Comparison of ENCODE assay signal across 12 cellular contexts in the genomic region with DNA sequence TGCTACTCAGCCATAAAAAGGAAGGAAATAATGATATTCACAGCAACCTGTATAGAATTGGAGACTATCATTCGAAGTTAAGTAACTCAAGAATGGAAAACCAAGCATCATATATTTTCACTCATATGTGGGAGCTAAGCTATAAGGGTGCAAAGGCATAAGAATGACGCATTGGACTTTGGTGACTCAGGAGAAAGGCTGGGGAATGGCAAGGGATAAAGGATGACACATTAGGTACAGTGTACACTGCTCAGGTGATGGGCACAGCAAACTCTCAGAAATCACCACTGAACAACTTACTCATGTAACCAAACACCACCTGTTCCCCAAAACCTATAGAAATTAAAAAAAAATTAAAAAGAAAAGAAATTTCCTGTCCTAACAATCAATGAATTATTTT. TPM values are rescaled to one million over a fixed set of nuclear protein-coding genes. Genes with fewer than 3 reads are reported as not detected.
DNase-seq lines count a peak whose midpoint lies in the region; ATAC-seq and TF ChIP-seq lines count a peak whose summit lies in the region.
"Had no signal": no experiment of that assay in that cellular context is flagged by ENCODE, and none has a peak within 500 bp of the region (broad histone marks: within the 10 kb centered on the region; RNA-seq: fewer than 3 reads in every experiment).

No MANE protein-coding gene starts in this region.

- H3K9me3 ChIP-seq in RWPE2 (ENCODE audit: severe bottlenecking) = no peaks in the 10 kb centered on the region
- H3K9me3 ChIP-seq: BE2C had no signal

- H3K4me1 ChIP-seq in RWPE2 (ENCODE audit: insufficient read depth, poor library complexity, severe bottlenecking) = no peaks in the 10 kb centered on the region

- no peak overlapping the region for H3K27ac ChIP-seq in RWPE2 (ENCODE audit: poor library complexity, severe bottlenecking)
- H3K27ac ChIP-seq: A549, C4-2B had no signal

- no peaks in the 10 kb centered on the region for H3K27me3 ChIP-seq in RWPE2 (ENCODE audit: insufficient read depth, poor library complexity, severe bottlenecking)
- H3K27me3 ChIP-seq: BE2C had no signal

- H3K4me3 ChIP-seq in RWPE2 (ENCODE audit: severe bottlenecking) = no peak overlapping the region
- no peak overlapping the region for H3K4me3 ChIP-seq in epithelial cell of esophagus (ENCODE audit: low read length)
- H3K4me3 ChIP-seq: A549 had no signal

- peak; percentile 72 for ATAC-seq in RWPE2 (ENCODE audit: low read depth)
- ATAC-seq in HG02973 (IDR thresholded peaks at IDR 0.05; ENCODE audit: unreplicated experiment) = no peak
- ATAC-seq: A549, HCT116 had no signal

- DNase-seq in M059J (ENCODE audit: low read depth) (peak; percentile 33), RWPE2 (ENCODE audit: low spot score) (no peak), epithelial cell of esophagus (ENCODE audit: low read depth) (peak; percentile 89), anterior cingulate cortex (lab: John Stamatoyannopoulos, UW) (no peak)
- DNase-seq in activated CD4-positive, alpha-beta T cell treated with anti-CD3 and anti-CD28 coated beads, Interleukin-2, amount 50 U/mL, for 4 hours = no peak
- DNase-seq: BE2C; CD4-positive, alpha-beta memory T cell; DMS79 had no signal

- no peak for TF ChIP-seq CTCF in RWPE2 (IDR thresholded peaks at IDR 0.05; ENCODE audit: poor library complexity, severe bottlenecking)
- TF ChIP-seq CTCF in epithelial cell of esophagus (IDR thresholded peaks at IDR 0.05; ENCODE audit: insufficient read depth, low read depth, low read length, missing control alignments) = no peak

- H3K36me3 ChIP-seq in RWPE2 (ENCODE audit: low read depth) = no peaks in the 10 kb centered on the region

RNA-seq across cellular contexts. Expression of a gene that starts 42.7 kb away (rescaled TPM):
- total RNA-seq in M059J (2014; rRNA removed; shearing (Covaris generic)) = 176 and 223 TPM in 2 replicates

Comparison
In these comparisons a context has a peak if more than half of its experiments do, and no peak if none do; other contexts are left out.
1. DNase-seq: peak in M059J (single experiment) and epithelial cell of esophagus (single experiment); none in RWPE2 (single experiment), activated CD4-positive, alpha-beta T cell treated with anti-CD3 and anti-CD28 coated beads, Interleukin-2, amount 50 U/mL, for 4 hours (0 of 2) and anterior cingulate cortex (0 of 58).